In the genomic region with DNA sequence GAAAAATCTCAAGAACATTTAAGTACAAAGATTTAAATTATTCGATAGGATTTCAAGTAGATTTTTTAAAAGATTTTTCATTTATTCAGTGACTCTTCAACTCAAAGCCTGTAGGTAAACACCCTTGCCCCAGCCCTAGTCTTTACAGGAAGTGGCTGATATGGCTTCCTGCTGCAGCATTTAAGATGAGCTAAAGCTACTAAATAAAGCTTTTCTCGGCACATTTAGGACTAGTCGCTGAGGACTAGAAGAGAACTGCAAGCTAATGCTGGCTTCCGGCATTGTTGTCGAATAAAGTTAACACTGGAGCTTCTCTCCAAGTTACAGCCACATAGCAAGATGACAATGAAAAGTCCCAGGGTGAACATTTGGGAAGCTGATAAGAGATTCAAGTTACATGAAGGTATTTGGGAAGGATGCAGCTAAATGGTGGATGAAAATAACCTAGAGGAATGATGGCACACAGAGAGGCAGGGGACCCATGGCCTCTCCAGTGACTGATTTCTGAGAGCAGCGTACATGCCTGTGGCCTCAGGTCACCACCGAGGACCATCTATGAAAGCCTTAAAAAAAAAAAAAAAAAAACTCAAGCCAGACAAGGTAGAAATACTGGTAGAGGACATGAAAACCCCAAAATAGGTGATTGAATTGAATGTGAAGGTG, we compare ENCODE assay signal across 11 cellular contexts.
DNase-seq lines count a peak whose midpoint lies in the region; ATAC-seq and TF ChIP-seq lines count a peak whose summit lies in the region.
"Had no signal": no experiment of that assay in that cellular context is flagged by ENCODE, and none has a peak within 500 bp of the region (broad histone marks: within the 10 kb centered on the region; RNA-seq: fewer than 3 reads in every experiment).

No MANE protein-coding gene starts in this region.

- H3K36me3 Mint-ChIP-seq in activated CD8-positive, alpha-beta T cell treated with anti-CD3 and anti-CD28 coated beads, Interleukin-2, amount 10 ng/mL, durations not matched to agents 7 days and 5 days (ENCODE audit: low read depth): peaks cover 32% of the 10 kb centered on the region
- peaks cover 24% of the 10 kb centered on the region for H3K36me3 Mint-ChIP-seq in natural killer cell treated with Interleukin-12 subunit alpha and Interleukin-12 subunit beta and Interleukin-15 and Interleukin-18, amount 100 ng/mL, for 72 hours

- POLR2A ChIA-PET in activated CD8-positive, alpha-beta T cell treated with anti-CD3 and anti-CD28 coated beads, Interleukin-2, amount 10 ng/mL, durations not matched to agents 7 days and 5 days (lab: Charles Lee): interaction anchor here (1.1 kb wide), 1 partner anchor 272 kb away, joined by 4 read pairs; a partner anchor contains a TSS

- H3K27me3 Mint-ChIP-seq in activated CD8-positive, alpha-beta T cell treated with anti-CD3 and anti-CD28 coated beads, Interleukin-2, amount 10 ng/mL, durations not matched to agents 7 days and 5 days (ENCODE audit: low read depth): no peaks in the 10 kb centered on the region
- no peaks in the 10 kb centered on the region for H3K27me3 Mint-ChIP-seq in natural killer cell treated with Interleukin-12 subunit alpha and Interleukin-12 subunit beta and Interleukin-15 and Interleukin-18, amount 100 ng/mL, for 72 hours

- 76 to 78% methylated on average over 7 of the region's 7 CpGs for WGBS in lower leg skin, 2 donors

- intact Hi-C loops in lower leg skin (cut with DNase I; ENCODE audit: low total_unique reads): no loop called here

- DNase-seq in activated CD8-positive, alpha-beta T cell treated with anti-CD3 and anti-CD28 coated beads, Interleukin-2, amount 10 ng/mL, durations not matched to agents 7 days and 5 days: peak; percentile 72
- peak; percentile 67 for DNase-seq in natural killer cell treated with Interleukin-12 subunit alpha and Interleukin-12 subunit beta and Interleukin-15 and Interleukin-18, amount 100 ng/mL, for 72 hours (ENCODE audit: low spot score)
- no peak for DNase-seq in lower leg skin (ENCODE audit: low spot score in 2 of 2)
- no peak for DNase-seq in foreskin keratinocyte
- no peak for DNase-seq in DMS153 treated with DMSO at 0.1 percent for 48 hours (lab: John Stamatoyannopoulos, UW; ENCODE audit: unreplicated experiment)
- DNase-seq: MV-4-11, uterus had no signal

- peaks cover 57% of the 10 kb centered on the region for H3K4me1 Mint-ChIP-seq in activated CD8-positive, alpha-beta T cell treated with anti-CD3 and anti-CD28 coated beads, Interleukin-2, amount 10 ng/mL, durations not matched to agents 7 days and 5 days (ENCODE audit: low read depth)
- H3K4me1 Mint-ChIP-seq in natural killer cell treated with Interleukin-12 subunit alpha and Interleukin-12 subunit beta and Interleukin-15 and Interleukin-18, amount 100 ng/mL, for 72 hours (ENCODE audit: low read depth in 2 of 2): peaks cover 50% of the 10 kb centered on the region in 2 donors

- H3K27ac ChIP-seq in foreskin keratinocyte: no peak overlapping the region
- H3K27ac ChIP-seq: RWPE1, uterus had no signal

- TF ChIP-seq CTCF in lower leg skin (IDR thresholded peaks at IDR 0.05) (no peak), foreskin keratinocyte (conservative IDR thresholded peaks at IDR 0.05) (no peak)

- no peaks in the 10 kb centered on the region for H3K4me1 ChIP-seq in foreskin keratinocyte
- H3K4me1 ChIP-seq: uterus had no signal

- peak overlapping the region; percentile 98 for H3K27ac Mint-ChIP-seq in activated CD8-positive, alpha-beta T cell treated with anti-CD3 and anti-CD28 coated beads, Interleukin-2, amount 10 ng/mL, durations not matched to agents 7 days and 5 days
- H3K27ac Mint-ChIP-seq in natural killer cell treated with Interleukin-12 subunit alpha and Interleukin-12 subunit beta and Interleukin-15 and Interleukin-18, amount 100 ng/mL, for 72 hours: peak overlapping the region; percentile 97 to 98

- ATAC-seq in GM18861 (IDR thresholded peaks at IDR 0.05; ENCODE audit: unreplicated experiment) (peak; percentile 43), HG03139 (IDR thresholded peaks at IDR 0.05; ENCODE audit: unreplicated experiment) (peak; percentile 52), foreskin keratinocyte (no peak)
- ATAC-seq in activated CD8-positive, alpha-beta T cell treated with anti-CD3 and anti-CD28 coated beads, Interleukin-2, amount 10 ng/mL, durations not matched to agents 7 days and 5 days: peak; percentile 94
- ATAC-seq in natural killer cell treated with Interleukin-12 subunit alpha and Interleukin-12 subunit beta and Interleukin-15 and Interleukin-18, amount 100 ng/mL, for 72 hours: peak; percentile 83 to 89

- H3K27me3 ChIP-seq in foreskin keratinocyte: no peaks in the 10 kb centered on the region
- H3K27me3 ChIP-seq: uterus had no signal

- no peak overlapping the region for H3K4me3 ChIP-seq in lower leg skin (ENCODE audit: low read depth, poor library complexity, severe bottlenecking)
- H3K4me3 ChIP-seq: lung, uterus had no signal

- peaks cover 11% of the 10 kb centered on the region for H3K9me3 Mint-ChIP-seq in activated CD8-positive, alpha-beta T cell treated with anti-CD3 and anti-CD28 coated beads, Interleukin-2, amount 10 ng/mL, durations not matched to agents 7 days and 5 days (ENCODE audit: insufficient read depth)
- H3K9me3 Mint-ChIP-seq in natural killer cell treated with Interleukin-12 subunit alpha and Interleukin-12 subunit beta and Interleukin-15 and Interleukin-18, amount 100 ng/mL, for 72 hours: peaks cover 8% of the 10 kb centered on the region

- no peak for TF ChIP-seq POLR2A in lower leg skin (IDR thresholded peaks at IDR 0.05)

- H3K4me3 Mint-ChIP-seq in activated CD8-positive, alpha-beta T cell treated with anti-CD3 and anti-CD28 coated beads, Interleukin-2, amount 10 ng/mL, durations not matched to agents 7 days and 5 days: peak overlapping the region; percentile 64
- H3K4me3 Mint-ChIP-seq in natural killer cell treated with Interleukin-12 subunit alpha and Interleukin-12 subunit beta and Interleukin-15 and Interleukin-18, amount 100 ng/mL, for 72 hours: peak overlapping the region; percentile 82

- CTCF ChIA-PET in activated CD8-positive, alpha-beta T cell treated with anti-CD3 and anti-CD28 coated beads, Interleukin-2, amount 10 ng/mL, durations not matched to agents 7 days and 5 days (lab: Charles Lee): interaction anchor here (0.6 to 2.6 kb wide), 9 partner anchors 10 to 297 kb away, joined by 3 to 11 read pairs (median 4); no protein-coding TSS in a partner anchor

Comparison
In these comparisons a context has a peak if more than half of its experiments do, and no peak if none do; other contexts are left out.
1. DNase-seq: peak in activated CD8-positive, alpha-beta T cell treated with anti-CD3 and anti-CD28 coated beads, Interleukin-2, amount 10 ng/mL, durations not matched to agents 7 days and 5 days (single experiment) and natural killer cell treated with Interleukin-12 subunit alpha and Interleukin-12 subunit beta and Interleukin-15 and Interleukin-18, amount 100 ng/mL, for 72 hours (single experiment); none in lower leg skin (0 of 2), foreskin keratinocyte (0 of 2) and DMS153 treated with DMSO at 0.1 percent for 48 hours (single experiment).